ENCODE assay signal across 18 cellular contexts in genomic region chr5:79186021-79186420, GRCh38. TPM values are rescaled to one million over a fixed set of nuclear protein-coding genes. Genes with fewer than 3 reads are reported as not detected.
A peak's percentile ranks its signal among the peaks of the same experiment; 100 is the strongest.
DNase-seq lines count a peak whose midpoint lies in the region; ATAC-seq and TF ChIP-seq lines count a peak whose summit lies in the region.
"Had no signal": no experiment of that assay in that cellular context is flagged by ENCODE, and none has a peak within 500 bp of the region (broad histone marks: within the 10 kb centered on the region; RNA-seq: fewer than 3 reads in every experiment).

No MANE protein-coding gene starts in this region.

- H3K4me3 ChIP-seq in adipocyte (ENCODE audit: low read length) (no peak overlapping the region), heart right ventricle (no peak overlapping the region)
- H3K4me3 ChIP-seq: A549; BLaER1 treated with 17β-estradiol and CSF1 and Interleukin-3, amounts not matched to agents 10 nM and 100 nM had no signal

- ATAC-seq in heart right ventricle: no peak
- ATAC-seq in sciatic nerve: no peak
- ATAC-seq: A549; CD8-positive, alpha-beta T cell; HCT116 had no signal

- H3K9ac ChIP-seq in adipocyte (ENCODE audit: low read length): no peak overlapping the region
- H3K9ac ChIP-seq: BLaER1 treated with 17β-estradiol and CSF1 and Interleukin-3, amounts not matched to agents 10 nM and 100 nM had no signal

- DNase-seq in EH (ENCODE audit: low read depth): peak; percentile 42
- peak; percentile 35 for DNase-seq in adipocyte (ENCODE audit: low read depth)
- peak; percentile 23 for DNase-seq in fibroblast of peridontal ligament (ENCODE audit: extremely low read depth)
- no peak for DNase-seq in NCI-H82 (lab: John Stamatoyannopoulos, UW)
- no peak for DNase-seq in foreskin melanocyte
- no peak for DNase-seq in heart right ventricle
- no peak for DNase-seq in sciatic nerve (ENCODE audit: low spot score)
- DNase-seq: CD8-positive, alpha-beta T cell; DMS 273 treated with DMSO at 0.1 percent for 48 hours; DMS53; DND-41; GOT3; H7; HFFc6; KBM-7 had no signal

- H3K4me1 ChIP-seq in adipocyte (ENCODE audit: control insufficient read depth, insufficient read depth, low read length) (peaks cover 21% of the 10 kb centered on the region), heart right ventricle (peaks cover 0 to 12% (median 1%) of the 10 kb centered on the region in 9 donors)
- H3K4me1 ChIP-seq: A549 had no signal

- TF ChIP-seq CTCF in heart right ventricle (IDR thresholded peaks at IDR 0.05): no peak

- H3K36me3 ChIP-seq in adipocyte (ENCODE audit: control insufficient read depth, insufficient read depth, low read length, severe bottlenecking) (no peaks in the 10 kb centered on the region), heart right ventricle (no peaks in the 10 kb centered on the region)
- H3K36me3 ChIP-seq: BLaER1 treated with 17β-estradiol and CSF1 and Interleukin-3, amounts not matched to agents 10 nM and 100 nM had no signal

- H3K9me3 ChIP-seq in adipocyte (ENCODE audit: control insufficient read depth, low read length): no peaks in the 10 kb centered on the region
- H3K9me3 ChIP-seq in heart right ventricle: peaks cover 0 to 2% (median 0%) of the 10 kb centered on the region in 11 donors
- H3K9me3 ChIP-seq: A549; BLaER1 treated with 17β-estradiol and CSF1 and Interleukin-3, amounts not matched to agents 10 nM and 100 nM had no signal

- intact Hi-C loops in heart right ventricle (cut with DNase I): no loop called here
- intact Hi-C loops in sciatic nerve (cut with DNase I): no loop called here

- no peak overlapping the region for H3K27ac ChIP-seq in heart right ventricle
- H3K27ac ChIP-seq: A549; BLaER1 treated with 17β-estradiol and CSF1 and Interleukin-3, amounts not matched to agents 10 nM and 100 nM had no signal

- H3K27me3 ChIP-seq in adipocyte (replicated peaks; ENCODE audit: control insufficient read depth, insufficient read depth, low read length) (no peaks in the 10 kb centered on the region), heart right ventricle (no peaks in the 10 kb centered on the region)
- H3K27me3 ChIP-seq: BLaER1 treated with 17β-estradiol and CSF1 and Interleukin-3, amounts not matched to agents 10 nM and 100 nM had no signal

- WGBS in heart right ventricle, 2 donors: 84 to 94% methylated on average over 2 of the region's 2 CpGs

RNA-seq across cellular contexts. Expression of gene JMY, which starts 49.9 kb away (rescaled TPM):
- total RNA-seq in heart right ventricle (10 to 100 TPM in 8 of 10 donors, 1 to 10 TPM in 2; 7.2 to 18.1 (median 14.1) TPM), sciatic nerve (20.6 TPM)
- 1 to 10 TPM; 1.4 to 4.9 TPM for polyA plus RNA-seq in heart right ventricle

Comparison
In these comparisons a context has a peak if more than half of its experiments do, and no peak if none do; other contexts are left out.
1. DNase-seq: peak in EH (single experiment), adipocyte (single experiment) and fibroblast of peridontal ligament (single experiment); none in NCI-H82 (single experiment), foreskin melanocyte (single experiment), heart right ventricle (0 of 2) and sciatic nerve (single experiment).